In genomic region chr18:41513438-41513837, GRCh38 we compare ENCODE assay signal across 19 cellular contexts.
DNase-seq lines count a peak whose midpoint lies in the region; ATAC-seq lines count a peak whose summit lies in the region.
"Had no signal": no experiment of that assay in that cellular context is flagged by ENCODE, and none has a peak within 500 bp of the region (broad histone marks: within the 10 kb centered on the region; RNA-seq: fewer than 3 reads in every experiment).

No MANE protein-coding gene starts in this region.

- intact Hi-C loops in Right ventricle myocardium inferior (cut with DNase I), result no loop called here

- DNase-seq in NCI-H82 (lab: John Stamatoyannopoulos, UW) (peak; percentile 31), NCI-H82 treated with DMSO at 0.1 percent for 48 hours (lab: John Stamatoyannopoulos, UW; ENCODE audit: unreplicated experiment) (no peak), NCI-H446 treated with DMSO at 0.1 percent for 48 hours (lab: John Stamatoyannopoulos, UW) (peak; percentile 13), NCI-H128 (lab: John Stamatoyannopoulos, UW; ENCODE audit: unreplicated experiment) (no peak), Right ventricle myocardium inferior (ENCODE audit: missing footprints) (no peak)
- DNase-seq: AML-193; Caco-2; Calu3; CD4-positive, alpha-beta T cell; CD8-positive, alpha-beta T cell; DMS 273 treated with DMSO at 0.1 percent for 48 hours; DMS153; DMS53; DMS79; DND-41; EL; GDM1 had no signal

- no peak for ATAC-seq in Right ventricle myocardium inferior
- ATAC-seq: A549; CD8-positive, alpha-beta T cell; GM12878 had no signal

Comparison
In these comparisons a context has a peak if more than half of its experiments do, and no peak if none do; other contexts are left out.
1. DNase-seq: peak in NCI-H82 (single experiment) and NCI-H446 treated with DMSO at 0.1 percent for 48 hours (single experiment); none in NCI-H82 treated with DMSO at 0.1 percent for 48 hours (single experiment), NCI-H128 (single experiment) and Right ventricle myocardium inferior (single experiment).